ENCODE assay signal across 25 cellular contexts in the genomic region with DNA sequence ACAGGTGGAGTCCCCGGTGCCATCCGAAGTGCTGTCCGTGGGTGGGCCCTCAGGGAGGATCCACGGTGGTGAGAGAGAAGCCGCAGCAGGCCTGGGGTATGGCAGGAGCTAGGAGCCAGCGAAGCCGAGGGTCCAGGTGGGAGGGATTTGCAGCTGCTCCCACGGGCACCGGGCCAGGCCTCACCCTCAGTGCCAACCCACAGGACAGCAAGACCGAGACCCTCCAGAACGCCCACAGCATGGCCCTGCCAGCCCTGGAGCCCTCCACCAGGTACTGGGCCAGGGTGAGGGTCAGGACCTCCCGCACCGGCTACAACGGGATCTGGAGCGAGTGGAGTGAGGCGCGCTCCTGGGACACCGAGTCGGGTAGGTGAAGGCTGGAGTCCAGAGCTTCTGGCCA. TPM values are rescaled to one million over a fixed set of nuclear protein-coding genes. Genes with fewer than 3 reads are reported as not detected.
"Had no signal": no experiment of that assay in that cellular context is flagged by ENCODE, and none has a peak within 500 bp of the region (broad histone marks: within the 10 kb centered on the region; RNA-seq: fewer than 3 reads in every experiment).

No MANE protein-coding gene starts in this region.

- FAIRE-seq: K562 had no signal

- H3K4me3 Mint-ChIP-seq: activated naive CD4-positive, alpha-beta T cell treated with anti-CD3 and anti-CD28 coated beads for 36 hours; activated naive CD8-positive, alpha-beta T cell treated with anti-CD3 and anti-CD28 coated beads for 36 hours; activated T-cell treated with anti-CD3 and anti-CD28 coated beads, Interleukin-2, amount 50 U/mL, for 24 hours; activated T-helper 1 cell treated with anti-CD3 and anti-CD28 coated beads, Interleukin-12 subunit alpha, Interleukin-12 subunit beta, Interleukin-2, Interleukin-4 antibody, amounts not matched to agents 30 ng/mL and 10 ng/mL and 1 ng/mL, durations not matched to agents 14 hours and 24 hours and 36 hours; T-helper 17 cell; WTC11 had no signal

- DNase-seq: activated CD4-positive, alpha-beta T cell treated with anti-CD3 and anti-CD28 coated beads for 48 hours; activated CD4-positive, alpha-beta T cell treated with anti-CD3 and anti-CD28 coated beads, Interleukin-2, amount 50 U/mL, for 4 hours; activated CD4-positive, CD25-positive, alpha-beta regulatory T cell treated with anti-CD3 and anti-CD28 coated beads, Interleukin-2, amount 50 U/mL, for 72 hours; activated effector memory CD4-positive, alpha-beta T cell treated with Interleukin-2 at 50 U/mL for 16 hours; activated naive CD4-positive, alpha-beta T cell treated with anti-CD3 and anti-CD28 coated beads for 36 hours; activated naive CD8-positive, alpha-beta T cell treated with anti-CD3 and anti-CD28 coated beads for 36 hours; activated T-cell treated with anti-CD3 and anti-CD28 coated beads, Interleukin-2, amount 50 U/mL, for 24 hours; brain microvascular endothelial cell; Karpas-422; MM.1S; NCI-H1105 treated with DMSO at 0.1 percent for 48 hours; NCI-H1436 treated with DMSO at 0.1 percent for 48 hours; NCI-H187; NCI-H2081; NCI-H446; NCI-H524; PC-9; SIG-M5; T-helper 17 cell; T-helper 9 cell had no signal

- H3K27ac Mint-ChIP-seq: activated naive CD4-positive, alpha-beta T cell treated with anti-CD3 and anti-CD28 coated beads for 36 hours; activated naive CD8-positive, alpha-beta T cell treated with anti-CD3 and anti-CD28 coated beads for 36 hours; activated T-cell treated with anti-CD3 and anti-CD28 coated beads, Interleukin-2, amount 50 U/mL, for 24 hours; activated T-helper 1 cell treated with anti-CD3 and anti-CD28 coated beads, Interleukin-12 subunit alpha, Interleukin-12 subunit beta, Interleukin-2, Interleukin-4 antibody, amounts not matched to agents 30 ng/mL and 10 ng/mL and 1 ng/mL, durations not matched to agents 14 hours and 24 hours and 36 hours; WTC11 had no signal

- H3K4me1 Mint-ChIP-seq: activated naive CD8-positive, alpha-beta T cell treated with anti-CD3 and anti-CD28 coated beads for 36 hours had no signal

- H3K9me3 Mint-ChIP-seq: activated naive CD4-positive, alpha-beta T cell treated with anti-CD3 and anti-CD28 coated beads for 36 hours; activated naive CD8-positive, alpha-beta T cell treated with anti-CD3 and anti-CD28 coated beads for 36 hours; activated T-cell treated with anti-CD3 and anti-CD28 coated beads, Interleukin-2, amount 50 U/mL, for 24 hours; activated T-helper 1 cell treated with anti-CD3 and anti-CD28 coated beads, Interleukin-12 subunit alpha, Interleukin-12 subunit beta, Interleukin-2, Interleukin-4 antibody, amounts not matched to agents 30 ng/mL and 10 ng/mL and 1 ng/mL, durations not matched to agents 14 hours and 24 hours and 36 hours; WTC11 had no signal

- H3K36me3 ChIP-seq: brain microvascular endothelial cell, cardiac muscle cell had no signal

- H3K27me3 Mint-ChIP-seq: activated naive CD8-positive, alpha-beta T cell treated with anti-CD3 and anti-CD28 coated beads for 36 hours had no signal

- H3K27ac ChIP-seq: brain microvascular endothelial cell, cardiac muscle cell, PC-9 had no signal

- H3K4me3 ChIP-seq: cardiac muscle cell, K562, PC-9 had no signal

- H3K36me3 Mint-ChIP-seq: activated naive CD8-positive, alpha-beta T cell treated with anti-CD3 and anti-CD28 coated beads for 36 hours; WTC11 had no signal

RNA-seq across cellular contexts. Expression of gene CSF2RB, which starts 20.2 kb away (rescaled TPM):
- total RNA-seq: PC-9, RPMI7951 had no signal
- polyA plus RNA-seq: cardiac muscle cell had no signal
